ENCODE assay signal across 1 cellular context in the genomic region with DNA sequence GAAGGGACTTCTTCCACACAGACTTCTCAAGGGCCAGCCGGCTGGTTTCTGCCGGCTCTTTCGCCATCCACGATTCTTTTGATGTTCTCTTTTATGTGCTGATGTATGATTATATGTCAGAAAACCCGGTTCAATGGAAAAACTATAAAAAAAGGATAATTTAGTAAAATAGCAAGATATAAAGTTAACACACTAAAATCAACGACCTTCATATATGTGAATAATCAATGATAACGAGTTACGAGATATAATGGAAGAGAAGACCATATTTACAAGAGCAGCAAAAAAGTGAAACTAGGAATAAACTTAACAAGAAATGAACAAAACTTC.
TF ChIP-seq lines count a peak whose summit lies in the region.

No MANE protein-coding gene starts in this region.

TF ChIP-seq in K562, 482 proteins besides CTCF, POLR2A, EP300 and RAD21:
- TF ChIP-seq ZNF316 (IDR thresholded peaks at IDR 0.05) (peak; percentile 62), SUPT5H (IDR thresholded peaks at IDR 0.05) (no peak), CHD1 (IDR thresholded peaks at IDR 0.05; ENCODE audit: low read length) (peak; percentile 10), SMARCC2 (IDR thresholded peaks at IDR 0.05; ENCODE audit: low read depth) (peak; percentile 47; the same call in 1 of the 2 replicates), PTRF (tag; IDR thresholded peaks at IDR 0.05) (no peak), ZKSCAN8 (CRISPR knock-in tag; IDR thresholded peaks at IDR 0.05) (0 out of 2 replicates have a peak, but pooled peaks have one; percentile 13), POLR2H (tag; IDR thresholded peaks at IDR 0.05; ENCODE audit: low read depth) (0 out of 2 replicates have a peak, but pooled peaks have one; percentile 1), ZNF584 (CRISPR knock-in tag; IDR thresholded peaks at IDR 0.05; ENCODE audit: low read depth) (peak; percentile 63; the same call in 1 of the 2 replicates), ZSCAN29 (IDR thresholded peaks at IDR 0.05) (0 out of 2 replicates have a peak, but pooled peaks have one; percentile 3), HLTF (IDR thresholded peaks at IDR 0.05) (no peak), POLR2AphosphoS2 (IDR thresholded peaks at IDR 0.05; ENCODE audit: low read length) (no peak), ZNF79 (CRISPR knock-in tag; IDR thresholded peaks at IDR 0.05; ENCODE audit: low read depth) (no peak)
